Comparison of ENCODE assay signal across 17 cellular contexts in genomic region chr7:154472332-154472731, GRCh38.
DNase-seq lines count a peak whose midpoint lies in the region; ATAC-seq lines count a peak whose summit lies in the region.
"Had no signal": no experiment of that assay in that cellular context is flagged by ENCODE, and none has a peak within 500 bp of the region (broad histone marks: within the 10 kb centered on the region; RNA-seq: fewer than 3 reads in every experiment).

No MANE protein-coding gene starts in this region.

- DNase-seq in Ammon's horn (ENCODE audit: low spot score) (peak; percentile 45), medulla oblongata (ENCODE audit: extremely low spot score) (peak; percentile 39), pons (ENCODE audit: low spot score) (peak; percentile 65), MV-4-11 (lab: John Stamatoyannopoulos, UW) (no peak)
- DNase-seq: BE2C; CD4-positive, alpha-beta T cell; CD8-positive, alpha-beta memory T cell; DMS 273 treated with DMSO at 0.1 percent for 48 hours; DMS79; EL; GDM1; GM23248; H7 had no signal

- no peak for ATAC-seq in HG02588 (IDR thresholded peaks at IDR 0.05; ENCODE audit: unreplicated experiment)
- ATAC-seq in HG03175 (IDR thresholded peaks at IDR 0.05; ENCODE audit: unreplicated experiment) = no peak
- ATAC-seq: GM12878, HCT116 had no signal
